ENCODE assay signal across 9 cellular contexts in the genomic region with DNA sequence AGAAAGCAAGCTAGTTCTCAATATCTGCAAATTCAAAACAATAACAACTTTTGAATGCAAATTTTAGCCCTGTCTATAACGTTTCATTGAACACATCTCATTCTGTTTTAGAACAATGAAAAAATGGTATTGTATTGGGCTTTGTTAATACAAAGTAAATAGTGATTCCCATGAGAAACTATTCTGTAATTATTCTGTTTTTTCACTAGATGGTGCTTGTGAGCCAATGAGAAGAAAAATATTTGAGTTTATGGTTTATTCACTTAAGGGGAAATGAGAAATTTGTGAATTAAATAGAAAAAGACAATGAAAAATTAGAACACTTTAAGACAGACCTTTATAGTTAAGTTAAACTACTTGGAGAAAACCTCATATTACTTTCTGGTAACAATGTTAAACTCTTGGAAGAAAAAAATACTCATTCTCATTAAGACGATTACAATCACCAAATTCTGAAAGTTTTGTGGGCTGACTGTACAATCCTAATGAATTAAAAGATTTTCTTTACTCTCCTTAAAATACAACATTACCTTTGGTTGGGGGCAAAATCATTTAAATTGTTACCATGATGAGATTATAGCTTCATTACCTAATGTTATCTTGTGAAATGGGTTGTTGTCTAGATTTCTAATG.
DNase-seq lines count a peak whose midpoint lies in the region; ATAC-seq and TF ChIP-seq lines count a peak whose summit lies in the region.
"Had no signal": no experiment of that assay in that cellular context is flagged by ENCODE, and none has a peak within 500 bp of the region (broad histone marks: within the 10 kb centered on the region; RNA-seq: fewer than 3 reads in every experiment).

No MANE protein-coding gene starts in this region.

- ATAC-seq in GM18868 (IDR thresholded peaks at IDR 0.05; ENCODE audit: unreplicated experiment) = no peak
- ATAC-seq in mucosa of descending colon = no peak

- POLR2A ChIA-PET in HEK293 (lab: Yijun Ruan, JAX) = no interaction called here

- H3K4me1 ChIP-seq in HEK293 (ENCODE audit: control insufficient read depth, insufficient read depth, low read length) (no peaks in the 10 kb centered on the region), Peyer's patch (no peaks in the 10 kb centered on the region), mucosa of descending colon (ENCODE audit: low read depth) (no peaks in the 10 kb centered on the region)

- peak; percentile 33; the same call in 1 of the 2 replicates for TF ChIP-seq CTCF in HEK293 (tag by site-specific recombination; IDR thresholded peaks at IDR 0.05)
- peak in 4 of 6 experiments; percentile 28 to 45 (median 39) for TF ChIP-seq CTCF in Peyer's patch (IDR thresholded peaks at IDR 0.05)
- no peak for TF ChIP-seq CTCF in mucosa of descending colon (IDR thresholded peaks at IDR 0.05)

- intact Hi-C loops in mucosa of descending colon (cut with DNase I, micrococcal nuclease) = loop anchor here in 1 of 2 donors (10.0 kb wide), 1 partner anchor 1045 kb away; no protein-coding TSS in a partner anchor

- no peak for TF ChIP-seq POLR2A in Peyer's patch (IDR thresholded peaks at IDR 0.05)

- CTCF ChIA-PET in HEK293 (lab: Yijun Ruan, JAX) = interaction anchor here (0.5 to 6.5 kb wide), 21 partner anchors 8 to 1774 kb away, joined by 3 to 44 read pairs (median 4); no protein-coding TSS in a partner anchor

- H3K27ac ChIP-seq in HEK293 (ENCODE audit: extremely low read depth, low read depth, low read length) (no peak overlapping the region), Peyer's patch (no peak overlapping the region)
- H3K27ac ChIP-seq: epithelial cell of prostate had no signal

- H3K27me3 ChIP-seq in Peyer's patch = no peaks in the 10 kb centered on the region

- DNase-seq in Ammon's horn (ENCODE audit: low spot score) = peak; percentile 15
- no peak for DNase-seq in Peyer's patch
- peak; percentile 58 for DNase-seq in fibroblast of peridontal ligament (ENCODE audit: extremely low read depth)
- DNase-seq in superior temporal gyrus (ENCODE audit: extremely low spot score) = peak; percentile 66
- DNase-seq in mucosa of descending colon = no peak
- DNase-seq in C1 segment of cervical spinal cord (lab: John Stamatoyannopoulos, UW) = no peak

- H3K9me3 ChIP-seq in HEK293 (ENCODE audit: control insufficient read depth, insufficient read depth, low read depth, low read length) (no peaks in the 10 kb centered on the region), Peyer's patch (no peaks in the 10 kb centered on the region), mucosa of descending colon (no peaks in the 10 kb centered on the region)

- no peaks in the 10 kb centered on the region for H3K36me3 ChIP-seq in HEK293 (ENCODE audit: control insufficient read depth in 2 of 2, insufficient read depth in 1 of 2, low read length in 2 of 2)
- H3K36me3 ChIP-seq in Peyer's patch = no peaks in the 10 kb centered on the region
- no peaks in the 10 kb centered on the region for H3K36me3 ChIP-seq in mucosa of descending colon (ENCODE audit: low read depth)

- H3K4me3 ChIP-seq in HEK293 (ENCODE audit: low read depth, low read length) = no peak overlapping the region
- H3K4me3 ChIP-seq in Peyer's patch = no peak overlapping the region
- H3K4me3 ChIP-seq in mucosa of descending colon = no peak overlapping the region

TF ChIP-seq in HEK293, 187 proteins besides CTCF, POLR2A, EP300 and RAD21:
- TF ChIP-seq ZBTB17 (tag by site-specific recombination; IDR thresholded peaks at IDR 0.05) (no peak), ZNF747 (tag by site-specific recombination; IDR thresholded peaks at IDR 0.05) (no peak), ZNF654 (tag by site-specific recombination; IDR thresholded peaks at IDR 0.05; ENCODE audit: low read depth) (peak; percentile 90), ZBTB11 (tag by site-specific recombination; conservative IDR thresholded peaks at IDR 0.05; ENCODE audit: low read depth) (no peak)
TF ChIP-seq in HEK293: peak in this region for 1.

Comparison
In these comparisons a context has a peak if more than half of its experiments do, and no peak if none do; other contexts are left out.
1. DNase-seq: peak in Ammon's horn (single experiment), fibroblast of peridontal ligament (single experiment) and superior temporal gyrus (single experiment); none in Peyer's patch (0 of 3), mucosa of descending colon (0 of 3) and C1 segment of cervical spinal cord (0 of 14).